ENCODE assay signal across 1 cellular context in the genomic region with DNA sequence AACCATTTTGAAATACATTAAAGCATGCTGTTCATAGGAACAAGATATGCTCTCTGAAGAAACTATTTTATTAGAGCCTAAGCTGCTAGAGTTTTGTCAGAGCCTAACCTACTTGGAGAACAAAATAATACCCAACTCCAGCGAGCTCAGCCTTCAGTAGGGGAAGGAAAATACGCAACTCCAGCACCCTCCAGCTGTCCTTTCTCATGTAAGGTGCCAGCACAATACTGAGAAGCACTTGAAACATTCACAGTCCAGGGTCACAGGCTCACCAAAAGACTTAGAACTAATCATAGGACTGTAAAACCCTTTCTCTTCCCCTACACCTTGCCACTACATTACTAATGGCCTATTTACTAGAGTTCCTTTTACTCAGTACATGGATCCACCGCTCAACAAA.
TF ChIP-seq lines count a peak whose summit lies in the region.

No MANE protein-coding gene starts in this region.

TF ChIP-seq in SK-N-SH treated with all-trans-retinoic acid at 6 μM for 48 hours, 23 proteins besides CTCF, POLR2A, EP300 and RAD21 (continued from another document):
- TF ChIP-seq, protein P1, sequence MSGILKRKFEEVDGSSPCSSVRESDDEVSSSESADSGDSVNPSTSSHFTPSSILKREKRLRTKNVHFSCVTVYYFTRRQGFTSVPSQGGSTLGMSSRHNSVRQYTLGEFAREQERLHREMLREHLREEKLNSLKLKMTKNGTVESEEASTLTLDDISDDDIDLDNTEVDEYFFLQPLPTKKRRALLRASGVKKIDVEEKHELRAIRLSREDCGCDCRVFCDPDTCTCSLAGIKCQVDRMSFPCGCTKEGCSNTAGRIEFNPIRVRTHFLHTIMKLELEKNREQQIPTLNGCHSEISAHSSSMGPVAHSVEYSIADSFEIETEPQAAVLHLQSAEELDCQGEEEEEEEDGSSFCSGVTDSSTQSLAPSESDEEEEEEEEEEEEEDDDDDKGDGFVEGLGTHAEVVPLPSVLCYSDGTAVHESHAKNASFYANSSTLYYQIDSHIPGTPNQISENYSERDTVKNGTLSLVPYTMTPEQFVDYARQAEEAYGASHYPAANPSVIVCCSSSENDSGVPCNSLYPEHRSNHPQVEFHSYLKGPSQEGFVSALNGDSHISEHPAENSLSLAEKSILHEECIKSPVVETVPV (CRISPR knock-in tag; IDR thresholded peaks at IDR 0.05), result no peak
- TF ChIP-seq RARB (CRISPR knock-in tag; IDR thresholded peaks at IDR 0.05), result no peak
- TF ChIP-seq TCF4 (CRISPR knock-in tag; IDR thresholded peaks at IDR 0.05; ENCODE audit: borderline replicate concordance), result no peak
- no peak for TF ChIP-seq ZFP3 (CRISPR knock-in tag; IDR thresholded peaks at IDR 0.05)
- TF ChIP-seq ARNTL (CRISPR knock-in tag; IDR thresholded peaks at IDR 0.05; ENCODE audit: borderline replicate concordance, low read depth), result no peak
- no peak for TF ChIP-seq PPARA (CRISPR knock-in tag; IDR thresholded peaks at IDR 0.05; ENCODE audit: borderline replicate concordance)
TF ChIP-seq in SK-N-SH treated with all-trans-retinoic acid at 6 μM for 48 hours: peak in this region for 0.
